14 cellular contexts compared by ENCODE assay signal in the genomic region with DNA sequence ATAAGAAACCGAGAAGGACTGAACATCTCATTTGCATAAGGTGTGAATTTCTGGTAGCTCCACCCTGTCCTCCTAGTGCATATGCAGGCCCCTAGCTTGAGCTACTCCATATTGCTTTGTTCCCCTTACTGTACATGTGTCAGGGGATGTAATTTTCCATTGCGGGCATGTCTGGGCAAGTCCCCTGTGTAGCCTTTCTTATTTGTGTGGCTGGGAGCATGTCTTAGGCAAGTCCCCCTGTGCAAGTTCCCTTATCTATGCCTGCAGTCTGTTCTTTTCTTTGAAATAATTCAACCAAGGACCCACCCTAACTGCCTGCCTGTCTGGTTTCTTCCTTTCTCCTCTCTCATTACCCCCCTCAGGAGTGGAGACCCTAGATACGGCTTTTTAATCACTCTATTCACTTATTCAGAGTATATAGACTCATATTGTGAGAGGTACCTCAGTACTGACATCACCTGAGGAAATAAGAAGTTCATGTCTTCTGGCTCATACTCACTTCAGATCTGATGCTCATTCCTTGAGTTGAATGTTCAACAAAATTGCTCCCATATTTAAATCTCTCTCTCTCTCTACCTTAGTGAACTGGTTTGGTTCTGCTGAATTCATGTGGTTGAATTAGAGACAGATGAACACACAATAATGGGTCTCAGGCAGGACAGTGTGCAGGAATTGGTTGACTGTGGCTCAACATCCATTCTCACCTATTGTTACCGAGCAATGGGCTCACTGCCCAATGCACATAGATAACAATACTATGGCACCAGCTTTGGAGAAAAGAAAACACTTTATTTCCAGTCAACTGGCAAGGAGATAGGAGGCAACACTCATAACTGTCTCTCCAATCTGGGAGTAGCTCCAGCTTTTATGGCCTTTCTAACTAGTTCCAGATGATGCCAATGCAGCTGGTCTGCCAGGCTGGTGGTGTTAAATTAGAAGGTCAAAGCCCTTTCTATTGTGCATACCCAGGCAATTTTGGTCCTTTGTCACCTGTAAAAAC. TPM values are rescaled to one million over a fixed set of nuclear protein-coding genes. Genes with fewer than 3 reads are reported as not detected.
DNase-seq lines count a peak whose midpoint lies in the region; ATAC-seq, FAIRE-seq and TF ChIP-seq lines count a peak whose summit lies in the region.
"Had no signal": no experiment of that assay in that cellular context is flagged by ENCODE, and none has a peak within 500 bp of the region (broad histone marks: within the 10 kb centered on the region; RNA-seq: fewer than 3 reads in every experiment).

No MANE protein-coding gene starts in this region.

- H3K4me1 ChIP-seq in foreskin keratinocyte (no peaks in the 10 kb centered on the region), ascending aorta (no peaks in the 10 kb centered on the region)
- H3K4me1 ChIP-seq: spleen had no signal

- TF ChIP-seq CTCF in foreskin keratinocyte (conservative IDR thresholded peaks at IDR 0.05) (no peak), ascending aorta (IDR thresholded peaks at IDR 0.05) (no peak)

- no peak for TF ChIP-seq POLR2A in GM12892 (IDR thresholded peaks at IDR 0.05; ENCODE audit: low read depth, low read length)

- peaks cover 2% of the 10 kb centered on the region for H3K27me3 ChIP-seq in foreskin keratinocyte
- no peaks in the 10 kb centered on the region for H3K27me3 ChIP-seq in ascending aorta
- H3K27me3 ChIP-seq: spleen, vagina had no signal

- no peak overlapping the region for H3K4me3 ChIP-seq in ascending aorta
- H3K4me3 ChIP-seq: spleen, vagina had no signal

- ATAC-seq in foreskin keratinocyte (no peak), GM19351 (IDR thresholded peaks at IDR 0.05; ENCODE audit: unreplicated experiment) (no peak), GM19452 (IDR thresholded peaks at IDR 0.05; ENCODE audit: unreplicated experiment) (no peak)
- ATAC-seq: activated CD8-positive, alpha-beta memory T cell treated with anti-CD3 and anti-CD28 coated beads, Interleukin-2, amount 10 ng/mL, durations not matched to agents 7 days and 5 days had no signal

- DNase-seq in DMS 273 (lab: John Stamatoyannopoulos, UW; ENCODE audit: unreplicated experiment) (peak; percentile 40), GM12892 (ENCODE audit: insufficient read length) (no peak), RPMI8226 (peak; percentile 13), foreskin keratinocyte (peak; percentile 46 to 68), ascending aorta (ENCODE audit: low spot score in 2 of 2) (no peak)
- DNase-seq: activated CD8-positive, alpha-beta memory T cell treated with anti-CD3 and anti-CD28 coated beads, Interleukin-2, amount 10 ng/mL, durations not matched to agents 7 days and 5 days; DMS79; KG1; kidney glomerular epithelial cell; NCI-H82; spleen had no signal

- H3K36me3 ChIP-seq in ascending aorta, result no peaks in the 10 kb centered on the region
- H3K36me3 ChIP-seq: spleen, vagina had no signal

- peak overlapping the region; percentile 64 for H3K27ac ChIP-seq in foreskin keratinocyte
- no peak overlapping the region for H3K27ac ChIP-seq in ascending aorta
- H3K27ac ChIP-seq: spleen, vagina had no signal

- FAIRE-seq in GM12892 (lab: Jason Lieb, UNC), result peak; percentile 5

- intact Hi-C loops in ascending aorta (cut with DNase I), result no loop called here

- no peaks in the 10 kb centered on the region for H3K9me3 ChIP-seq in ascending aorta
- H3K9me3 ChIP-seq: vagina had no signal

RNA-seq across cellular contexts. Expression of a gene that starts 27.9 kb away (rescaled TPM):
- 9.1 TPM for polyA plus RNA-seq in GM12892 (2012; ENCODE audit: missing spikeins)
- total RNA-seq in foreskin keratinocyte (3.2 TPM in 2 replicates), ascending aorta (2.1 TPM)
- 3.0 and 3.5 TPM in 2 replicates for polyA plus RNA-seq in foreskin keratinocyte

Comparison
In these comparisons a context has a peak if more than half of its experiments do, and no peak if none do; other contexts are left out.
1. DNase-seq: peak in DMS 273 (single experiment), RPMI8226 (single experiment) and foreskin keratinocyte (2 of 2); none in GM12892 (single experiment) and ascending aorta (0 of 2).